Comparison of ENCODE assay signal across 12 cellular contexts in the genomic region with DNA sequence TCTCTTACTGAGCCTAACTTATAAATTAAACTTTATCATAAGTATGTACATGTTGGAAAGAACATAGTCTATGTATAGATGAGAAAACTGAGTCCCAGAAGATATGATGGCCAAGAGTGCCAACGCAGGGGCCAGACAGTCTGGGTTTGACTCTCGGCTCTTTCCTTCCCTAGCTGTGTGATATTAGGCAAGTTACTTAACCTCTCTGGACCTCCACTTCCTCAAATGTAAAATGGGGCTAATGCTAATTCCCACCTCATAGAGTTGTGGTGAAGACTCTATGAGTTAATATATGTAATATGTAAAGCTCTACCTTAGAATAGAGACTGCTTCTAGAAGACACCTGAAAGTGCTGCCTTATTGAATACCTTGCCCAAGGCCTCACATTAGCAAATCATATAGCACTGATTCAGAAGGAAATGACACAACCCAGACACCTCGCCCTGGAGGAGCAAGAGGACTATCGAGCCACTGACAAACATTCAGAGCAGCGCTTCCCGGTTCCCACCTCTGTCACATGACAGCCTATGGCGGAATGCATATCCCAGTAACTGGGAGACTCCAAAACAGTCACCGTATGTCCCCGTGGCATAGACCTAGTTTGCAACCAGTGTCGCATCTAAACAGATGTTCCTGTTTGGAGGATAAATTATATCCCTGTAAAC. TPM values are rescaled to one million over a fixed set of nuclear protein-coding genes. Genes with fewer than 3 reads are reported as not detected.
A peak's percentile ranks its signal among the peaks of the same experiment; 100 is the strongest.
DNase-seq lines count a peak whose midpoint lies in the region; ATAC-seq and TF ChIP-seq lines count a peak whose summit lies in the region.
"Had no signal": no experiment of that assay in that cellular context is flagged by ENCODE, and none has a peak within 500 bp of the region (broad histone marks: within the 10 kb centered on the region; RNA-seq: fewer than 3 reads in every experiment).

No MANE protein-coding gene starts in this region.

- no peak for TF ChIP-seq RAD21 in HCT116 (IDR thresholded peaks at IDR 0.05; ENCODE audit: low read depth)

- RAD21 ChIA-PET in HCT116 (lab: Charles Lee; ENCODE audit: low non-redundant PET in 1 of 2, low total read pairs in 2 of 2, uncharacterized antibody in 2 of 2, unreplicated experiment in 2 of 2), result interaction anchor here (1.7 to 2.3 kb wide), 3 partner anchors 57 to 69 kb away, joined by 7 to 21 read pairs (median 14); no protein-coding TSS in a partner anchor

- H3F3A ChIP-seq in PC-3 (ENCODE audit: low read length, unreplicated experiment), result peaks cover 9% of the 10 kb centered on the region

- H3K4me1 ChIP-seq in HCT116 (ENCODE audit: control insufficient read depth in 1 of 2, insufficient read depth in 2 of 2, low read length in 2 of 2) (peaks cover 0 to 5% of the 10 kb centered on the region in 2 experiments; a peak in 2 of 4 replicates), PC-3 (ENCODE audit: insufficient read depth, low read length) (peaks cover 33% of the 10 kb centered on the region), ovary (ENCODE audit: insufficient read depth) (peaks cover 2% of the 10 kb centered on the region)

- TF ChIP-seq CTCF in HCT116 (IDR thresholded peaks at IDR 0.05 in 2 of 3, conservative IDR thresholded peaks at IDR 0.05 in 1 of 3; ENCODE audit: borderline replicate concordance in 1 of 3, insufficient read depth in 1 of 3, low read depth in 2 of 3, low read length in 2 of 3) (no peak), PC-3 (conservative IDR thresholded peaks at IDR 0.05; ENCODE audit: low read depth, low read length) (no peak), GM10266 (IDR thresholded peaks at IDR 0.05; ENCODE audit: control insufficient read depth, insufficient read depth, low read depth, missing control alignments) (no peak), ovary (IDR thresholded peaks at IDR 0.05) (no peak)

- H3K9me2 ChIP-seq in HCT116 (ENCODE audit: insufficient read depth) (no peaks in the 10 kb centered on the region), PC-3 (replicated peaks; ENCODE audit: low read length) (no peaks in the 10 kb centered on the region)

- no peaks in the 10 kb centered on the region for H3K9me3 Mint-ChIP-seq in memory B cell
- H3K9me3 Mint-ChIP-seq: dendritic cell treated with granulocyte-macrophage colony-stimulating factor and Interleukin-4, amounts not matched to agents 40 ng/mL and 50 ng/mL, for 4 days; stimulated activated naive CD8-positive, alpha-beta T cell treated with anti-CD3 and anti-CD28 coated beads, Interleukin-15, Interleukin-2, amounts not matched to agents 100 ng/mL and 50 ng/mL, for 24 hours had no signal

- POLR2A ChIA-PET in HCT116 (lab: Charles Lee), result interaction anchor here (1.1 to 2.1 kb wide), 4 partner anchors 57 to 93 kb away, joined by 3 to 6 read pairs (median 4); a partner anchor contains a TSS
- POLR2A ChIA-PET in PC-3 (lab: Charles Lee; ENCODE audit: unreplicated experiment), result interaction anchor here (0.6 to 0.8 kb wide), 2 partner anchors 21 to 57 kb away, joined by 4 to 5 read pairs; no protein-coding TSS in a partner anchor

- H3K4me1 Mint-ChIP-seq in memory B cell, result peaks cover 4% of the 10 kb centered on the region

- H4K20me1 ChIP-seq in HCT116 (ENCODE audit: insufficient read depth) (no peaks in the 10 kb centered on the region), PC-3 (ENCODE audit: low read length) (no peaks in the 10 kb centered on the region)

- peak overlapping the region; percentile 63 for H3K4me2 ChIP-seq in HCT116 (ENCODE audit: low read length)
- peak overlapping the region; percentile 74 for H3K4me2 ChIP-seq in PC-3 (ENCODE audit: low read length)

- intact Hi-C loops in HCT116 (cut with micrococcal nuclease) (loop anchor here (1.0 to 5.0 kb wide), 6 partner anchors 55 to 557 kb away; no protein-coding TSS in a partner anchor), PC-3 (cut with micrococcal nuclease) (loop anchor here (1.0 to 2.0 kb wide), 7 partner anchors 14 to 356 kb away; no protein-coding TSS in a partner anchor), ovary (cut with DNase I) (loop anchor here in 3 of 4 donors (2.0 to 10.0 kb wide), 6 partner anchors 62 to 358 kb away; no protein-coding TSS in a partner anchor)

- H3K27me3 Mint-ChIP-seq in memory B cell, result peaks cover 4% of the 10 kb centered on the region
- H3K27me3 Mint-ChIP-seq: stimulated activated naive CD8-positive, alpha-beta T cell treated with anti-CD3 and anti-CD28 coated beads, Interleukin-15, Interleukin-2, amounts not matched to agents 100 ng/mL and 50 ng/mL, for 24 hours had no signal

- H3K27ac Mint-ChIP-seq in memory B cell, result no peak overlapping the region
- H3K27ac Mint-ChIP-seq: dendritic cell treated with granulocyte-macrophage colony-stimulating factor and Interleukin-4, amounts not matched to agents 40 ng/mL and 50 ng/mL, for 4 days; stimulated activated naive CD8-positive, alpha-beta T cell treated with anti-CD3 and anti-CD28 coated beads, Interleukin-15, Interleukin-2, amounts not matched to agents 100 ng/mL and 50 ng/mL, for 24 hours had no signal

- H2AFZ ChIP-seq in HCT116 (ENCODE audit: low read depth, low read length, poor library complexity, severe bottlenecking), result peak overlapping the region; percentile 89
- H2AFZ ChIP-seq in PC-3 (ENCODE audit: low read length), result peak overlapping the region; percentile 69

- H3K27ac ChIP-seq in HCT116 (ENCODE audit: low read depth, low read length) (no peak overlapping the region), PC-3 (ENCODE audit: low read length) (peak overlapping the region; percentile 80), ovary (no peak overlapping the region)
- H3K27ac ChIP-seq: gastroesophageal sphincter had no signal

- H3K27me3 ChIP-seq in HCT116 (ENCODE audit: insufficient read depth, low read length) (peaks cover 14% of the 10 kb centered on the region; the same call in 1 of the 2 replicates), PC-3 (ENCODE audit: low read length) (no peaks in the 10 kb centered on the region), ovary (no peaks in the 10 kb centered on the region)

- peak overlapping the region; percentile 4 to 13; a peak in 2 of 4 replicates for H3K4me3 ChIP-seq in HCT116 (replicated peaks in 1 of 2; ENCODE audit: low read depth in 1 of 2, low read length in 2 of 2)
- H3K4me3 ChIP-seq in PC-3 (ENCODE audit: low read length), result peak overlapping the region; percentile 43
- no peak overlapping the region for H3K4me3 ChIP-seq in ovary
- H3K4me3 ChIP-seq: gastroesophageal sphincter had no signal

- H3K36me3 ChIP-seq in HCT116 (ENCODE audit: control insufficient read depth in 1 of 2, insufficient read depth in 2 of 2, low read length in 2 of 2) (no peaks in the 10 kb centered on the region), PC-3 (ENCODE audit: low read depth, low read length) (no peaks in the 10 kb centered on the region), ovary (no peaks in the 10 kb centered on the region)
- H3K36me3 ChIP-seq: gastroesophageal sphincter had no signal

- H3K9me3 ChIP-seq in HCT116 (ENCODE audit: control insufficient read depth in 1 of 2, insufficient read depth in 1 of 2, low read depth in 1 of 2, low read length in 2 of 2) (no peaks in the 10 kb centered on the region), PC-3 (ENCODE audit: low read length) (no peaks in the 10 kb centered on the region), ovary (no peaks in the 10 kb centered on the region)
- H3K9me3 ChIP-seq: gastroesophageal sphincter had no signal

- H3K79me2 ChIP-seq in HCT116 (ENCODE audit: insufficient read depth, low read length), result no peaks in the 10 kb centered on the region
- H3K79me2 ChIP-seq in PC-3 (ENCODE audit: low read length), result no peaks in the 10 kb centered on the region

- CTCF ChIA-PET in HCT116 (lab: Charles Lee), result interaction anchor here (0.6 to 5.2 kb wide), 19 partner anchors 8 to 563 kb away, joined by 3 to 86 read pairs (median 5); a partner anchor contains a TSS
- CTCF ChIA-PET in PC-3 (lab: Charles Lee), result interaction anchor here (1.3 to 2.5 kb wide), 7 partner anchors 13 to 85 kb away, joined by 4 to 123 read pairs (median 6); a partner anchor contains a TSS

- BruUV-seq in HCT116 (replicated peaks; lab: Mats Ljungman, UMichigan) (no TSS peak), PC-3 (replicated peaks; lab: Mats Ljungman, UMichigan) (no TSS peak)

- no peak overlapping the region for H3K9ac ChIP-seq in HCT116 (ENCODE audit: low read length)
- H3K9ac ChIP-seq in PC-3 (ENCODE audit: low read length), result peak overlapping the region; percentile 25

- WGBS in ovary, 3 donors, result 40 to 52% (median 43%) methylated on average over 10 of the region's 10 CpGs

- TF ChIP-seq POLR2A in HCT116 (IDR thresholded peaks at IDR 0.05; ENCODE audit: borderline replicate concordance, extremely low read depth, insufficient read depth, insufficient read length), result no peak
- no peak for TF ChIP-seq POLR2A in ovary (IDR thresholded peaks at IDR 0.05)

- no peaks in the 10 kb centered on the region for H3K36me3 Mint-ChIP-seq in memory B cell

- peak; percentile 44 for ATAC-seq in GM18861 (IDR thresholded peaks at IDR 0.05; ENCODE audit: unreplicated experiment)
- peak; percentile 76 for ATAC-seq in HCT116
- peak; percentile 31 for ATAC-seq in PC-3
- ATAC-seq in memory B cell (ENCODE audit: low read depth), result peak; percentile 58
- no peak for ATAC-seq in HG03571 (IDR thresholded peaks at IDR 0.05; ENCODE audit: unreplicated experiment)

- TF ChIP-seq EP300 in ovary (IDR thresholded peaks at IDR 0.05), result no peak

- DNase-seq in HCT116 (ENCODE audit: low read depth, low spot score) (no peak), PC-3 (no peak), memory B cell (ENCODE audit: low spot score in 2 of 2) (no peak), GM10266 (ENCODE audit: extremely low spot score) (no peak), ovary (no peak)
- no peak for DNase-seq in activated CD4-positive, alpha-beta T cell treated with anti-CD3 and anti-CD28 coated beads for 1 hour

- H3K4me3 Mint-ChIP-seq in memory B cell, result peak overlapping the region; percentile 69
- H3K4me3 Mint-ChIP-seq: dendritic cell treated with granulocyte-macrophage colony-stimulating factor and Interleukin-4, amounts not matched to agents 40 ng/mL and 50 ng/mL, for 4 days; stimulated activated naive CD8-positive, alpha-beta T cell treated with anti-CD3 and anti-CD28 coated beads, Interleukin-15, Interleukin-2, amounts not matched to agents 100 ng/mL and 50 ng/mL, for 24 hours had no signal

RNA-seq across cellular contexts. Expression of a gene that starts 11.3 kb away (rescaled TPM):
- total RNA-seq in HCT116 (2021; ENCODE audit: unreplicated experiment) (69.6 TPM), PC-3 (2014; rRNA removed) (67.9 and 108 TPM in 2 replicates), ovary (10 to 100 TPM in 6 of 7 donors, 1 to 10 TPM in 1; 7.0 to 32.9 (median 20.4) TPM)
- 29.0 and 39.8 TPM in 2 replicates for polyA plus RNA-seq in HCT116 (2012)
- 10 to 100 TPM; 10.5 to 16.4 TPM for polyA plus RNA-seq in ovary

RNA-seq across cellular contexts. Expression of a gene that starts 25.1 kb away (rescaled TPM):
- total RNA-seq in HCT116 (2021; ENCODE audit: unreplicated experiment), result 0.12 TPM
- 0.16 and 0.22 TPM in 2 replicates for polyA plus RNA-seq in HCT116 (2012)
- 0.06 TPM in 1 of 2 replicates, not detected in the other for total RNA-seq in PC-3 (2014; rRNA removed)
- under 1 TPM in 5 of 7 donors, not detected in 2; 0.10 to 0.46 (median 0.15) TPM for total RNA-seq in ovary
- polyA plus RNA-seq in ovary, result under 1 TPM; 0.07 to 0.42 TPM

RNA-seq across cellular contexts. Expression of a gene that starts 36.7 kb away (rescaled TPM):
- not detected for total RNA-seq in HCT116 (2021; ENCODE audit: unreplicated experiment)
- polyA plus RNA-seq in HCT116 (2012), result 0.30 TPM in 1 of 2 replicates, not detected in the other
- total RNA-seq in PC-3 (2014; rRNA removed), result not detected in 2 replicates
- total RNA-seq in ovary, result not detected
- under 1 TPM in 1 of 2 donors, not detected in 1; 0.17 TPM for polyA plus RNA-seq in ovary
- total RNA-seq: gastroesophageal sphincter, left ventricle myocardium superior had no signal

RNA-seq across cellular contexts. Expression of a gene that starts 45.5 kb away (rescaled TPM):
- total RNA-seq in HCT116 (2021; ENCODE audit: unreplicated experiment) (not detected), PC-3 (2014; rRNA removed) (not detected in 2 replicates), ovary (under 1 TPM in 1 of 7 donors, not detected in 6; 0.36 TPM)
- not detected in 2 replicates for polyA plus RNA-seq in HCT116 (2012)
- not detected for polyA plus RNA-seq in ovary
- total RNA-seq: gastroesophageal sphincter, left ventricle myocardium superior had no signal
